ENCODE assay signal across 20 cellular contexts in genomic region chrX:1440506-1440905, GRCh38.
"Had no signal": no experiment of that assay in that cellular context is flagged by ENCODE, and none has a peak within 500 bp of the region (broad histone marks: within the 10 kb centered on the region; RNA-seq: fewer than 3 reads in every experiment).

No MANE protein-coding gene starts in this region.

- H3K4me1 ChIP-seq: gastrocnemius medialis, heart left ventricle, upper lobe of left lung had no signal

- DNase-seq: activated CD4-positive, alpha-beta memory T cell treated with anti-CD3 and anti-CD28 coated beads, Interleukin-2, amount 10 ng/mL, durations not matched to agents 7 days and 5 days; activated naive CD8-positive, alpha-beta T cell treated with anti-CD3 and anti-CD28 coated beads for 36 hours; anterior cingulate cortex; dermis blood vessel endothelial cell; islet precursor cell; mesenchymal stem cell; natural killer cell; retina; stimulated activated CD4-positive, alpha-beta T cell treated with anti-CD3 and anti-CD28 coated beads, Interleukin-4, amount 100 ng/mL, for 4 hours; T-cell; T-helper 9 cell had no signal

- H3K4me3 ChIP-seq: gastrocnemius medialis, heart left ventricle, SK-N-MC, skin epidermis, upper lobe of left lung had no signal

- H3K27ac ChIP-seq: epithelial cell of prostate, gastrocnemius medialis, heart left ventricle, neutrophil, SK-N-MC, skin epidermis, upper lobe of left lung had no signal

- H3K27me3 ChIP-seq: gastrocnemius medialis, heart left ventricle, neutrophil, upper lobe of left lung had no signal

- ATAC-seq: gastrocnemius medialis, heart left ventricle, left ventricle myocardium superior, natural killer cell, Right ventricle myocardium inferior, T-cell had no signal

- H3K9me3 ChIP-seq: gastrocnemius medialis, upper lobe of left lung had no signal
